In genomic region chr7:98280296-98280695, GRCh38 we compare ENCODE assay signal across 8 cellular contexts. TPM values are rescaled to one million over a fixed set of nuclear protein-coding genes. Genes with fewer than 3 reads are reported as not detected.
A peak's percentile ranks its signal among the peaks of the same experiment; 100 is the strongest.
DNase-seq lines count a peak whose midpoint lies in the region; ATAC-seq and TF ChIP-seq lines count a peak whose summit lies in the region.

No MANE protein-coding gene starts in this region.

- peak overlapping the region; percentile 79 to 99 (median 95) for H3K4me2 ChIP-seq in BLaER1 treated with 17β-estradiol and CSF1 and Interleukin-3, amounts not matched to agents 10 nM and 100 nM

- H3K27ac Mint-ChIP-seq in nephron progenitor cell: no peak overlapping the region

- peaks cover 36 to 51% (median 40%) of the 10 kb centered on the region in 10 experiments for H3K4me1 ChIP-seq in BLaER1 treated with 17β-estradiol and CSF1 and Interleukin-3, amounts not matched to agents 10 nM and 100 nM
- peaks cover 27 to 38% of the 10 kb centered on the region in 2 donors for H3K4me1 ChIP-seq in duodenal mucosa (ENCODE audit: control insufficient read depth in 1 of 2, insufficient read depth in 2 of 2, low read length in 2 of 2)

- H3K9ac ChIP-seq in BLaER1 treated with 17β-estradiol and CSF1 and Interleukin-3, amounts not matched to agents 10 nM and 100 nM: peak overlapping the region; percentile 61 to 82 (median 78); a peak in 21 of 22 replicates
- H3K9ac ChIP-seq in duodenal mucosa (ENCODE audit: low read depth in 1 of 2, low read length in 2 of 2): peak overlapping the region; percentile 70 to 76

- H3K27me3 ChIP-seq in BLaER1 treated with 17β-estradiol and CSF1 and Interleukin-3, amounts not matched to agents 10 nM and 100 nM: no peaks in the 10 kb centered on the region
- no peaks in the 10 kb centered on the region for H3K27me3 ChIP-seq in duodenal mucosa (ENCODE audit: control insufficient read depth in 1 of 2, insufficient read depth in 2 of 2, low read length in 2 of 2)

- no peak for ATAC-seq in GM18907 (IDR thresholded peaks at IDR 0.05; ENCODE audit: unreplicated experiment)

- peaks cover 39% of the 10 kb centered on the region for H3K4me1 Mint-ChIP-seq in nephron progenitor cell

- TF ChIP-seq CTCF in LNCaP clone FGC (IDR thresholded peaks at IDR 0.05; ENCODE audit: control insufficient read depth, extremely low read depth, insufficient read depth) (no peak), nephron progenitor cell (IDR thresholded peaks at IDR 0.05) (no peak)

- H3K36me3 Mint-ChIP-seq in nephron progenitor cell (ENCODE audit: low read depth): no peaks in the 10 kb centered on the region

- peak overlapping the region; percentile 51 to 97 (median 65) for H3K4me3 ChIP-seq in BLaER1 treated with 17β-estradiol and CSF1 and Interleukin-3, amounts not matched to agents 10 nM and 100 nM
- H3K4me3 ChIP-seq in LNCaP clone FGC (ENCODE audit: low read depth, low read length) (peak overlapping the region; percentile 39), duodenal mucosa (ENCODE audit: low read depth in 1 of 2, low read length in 2 of 2) (peak overlapping the region; percentile 70 to 79)

- peaks cover 1 to 29% (median 21%) of the 10 kb centered on the region in 11 experiments; a peak in 18 of 22 replicates for H3K36me3 ChIP-seq in BLaER1 treated with 17β-estradiol and CSF1 and Interleukin-3, amounts not matched to agents 10 nM and 100 nM
- peaks cover 0 to 8% of the 10 kb centered on the region in 2 donors for H3K36me3 ChIP-seq in duodenal mucosa (ENCODE audit: control insufficient read depth in 1 of 2, insufficient read depth in 2 of 2, low read length in 2 of 2)

- H3K9me3 ChIP-seq in BLaER1 treated with 17β-estradiol and CSF1 and Interleukin-3, amounts not matched to agents 10 nM and 100 nM (replicated peaks in 1 of 11): no peaks in the 10 kb centered on the region
- H3K9me3 ChIP-seq in duodenal mucosa (ENCODE audit: control insufficient read depth in 1 of 2, low read length in 2 of 2): no peaks in the 10 kb centered on the region

- H3K9me3 Mint-ChIP-seq in nephron progenitor cell: no peaks in the 10 kb centered on the region

- H4K20me1 ChIP-seq in BLaER1 treated with 17β-estradiol and CSF1 and Interleukin-3, amounts not matched to agents 10 nM and 100 nM: peaks cover 19 to 33% (median 21%) of the 10 kb centered on the region in 11 experiments

- H3K27me3 Mint-ChIP-seq in nephron progenitor cell (ENCODE audit: low read depth, poor library complexity): no peaks in the 10 kb centered on the region

- H3K27ac ChIP-seq in BLaER1 treated with 17β-estradiol and CSF1 and Interleukin-3, amounts not matched to agents 10 nM and 100 nM: peak overlapping the region in 8 of 11 experiments; percentile 61 to 98 (median 74); a peak in 11 of 22 replicates
- peak overlapping the region; percentile 95 for H3K27ac ChIP-seq in duodenal mucosa (ENCODE audit: low read depth, low read length)

- no peak for DNase-seq in LNCaP clone FGC (ENCODE audit: low read depth)
- no peak for DNase-seq in nephron progenitor cell
- DNase-seq in HT-29 (ENCODE audit: low spot score): no peak
- no peak for DNase-seq in glomerular visceral epithelial cell (ENCODE audit: extremely low spot score)
- no peak for DNase-seq in DMS114 treated with DMSO at 0.1 percent for 48 hours (lab: John Stamatoyannopoulos, UW; ENCODE audit: unreplicated experiment)

- peak overlapping the region; percentile 81 for H3K4me3 Mint-ChIP-seq in nephron progenitor cell

RNA-seq across cellular contexts. Expression of gene BRI3, which starts 1.2 kb away (rescaled TPM):
- total RNA-seq in HT-29 (2014; rRNA removed; shearing (Covaris generic)): 206 and 239 TPM in 2 replicates

RNA-seq across cellular contexts. Expression of gene TECPR1, which starts 28.3 kb away (rescaled TPM):
- total RNA-seq in HT-29 (2014; rRNA removed; shearing (Covaris generic)): 36.2 and 47.6 TPM in 2 replicates
